In genomic region chr3:142888484-142889262, GRCh38 we compare ENCODE assay signal across 8 cellular contexts. TPM values are rescaled to one million over a fixed set of nuclear protein-coding genes. Genes with fewer than 3 reads are reported as not detected.
A peak's percentile ranks its signal among the peaks of the same experiment; 100 is the strongest.
DNase-seq lines count a peak whose midpoint lies in the region; ATAC-seq and TF ChIP-seq lines count a peak whose summit lies in the region.

A gene with protein sequence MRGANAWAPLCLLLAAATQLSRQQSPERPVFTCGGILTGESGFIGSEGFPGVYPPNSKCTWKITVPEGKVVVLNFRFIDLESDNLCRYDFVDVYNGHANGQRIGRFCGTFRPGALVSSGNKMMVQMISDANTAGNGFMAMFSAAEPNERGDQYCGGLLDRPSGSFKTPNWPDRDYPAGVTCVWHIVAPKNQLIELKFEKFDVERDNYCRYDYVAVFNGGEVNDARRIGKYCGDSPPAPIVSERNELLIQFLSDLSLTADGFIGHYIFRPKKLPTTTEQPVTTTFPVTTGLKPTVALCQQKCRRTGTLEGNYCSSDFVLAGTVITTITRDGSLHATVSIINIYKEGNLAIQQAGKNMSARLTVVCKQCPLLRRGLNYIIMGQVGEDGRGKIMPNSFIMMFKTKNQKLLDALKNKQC (minus strand): TSS chr3:142889083. CDS start chr3:142888896, 187 bp downstream.

- ATAC-seq in HG02798 (IDR thresholded peaks at IDR 0.05; ENCODE audit: poor library complexity, unreplicated experiment) (peak; percentile 53), RWPE2 (ENCODE audit: low read depth) (peak; percentile 76), HG02870 (IDR thresholded peaks at IDR 0.05; ENCODE audit: unreplicated experiment) (no peak), HG02588 (IDR thresholded peaks at IDR 0.05; ENCODE audit: unreplicated experiment) (no peak)
- ATAC-seq in stimulated activated effector memory CD8-positive, alpha-beta T cell treated with anti-CD3 and anti-CD28 coated beads, Interleukin-12 subunit alpha, Interleukin-12 subunit beta, amount 100 ng/mL, for 72 hours = peak; percentile 69

- H3K27me3 ChIP-seq in RWPE2 (ENCODE audit: insufficient read depth, poor library complexity, severe bottlenecking) = peaks cover 7% of the 10 kb centered on the region

- H3K36me3 Mint-ChIP-seq in stimulated activated effector memory CD8-positive, alpha-beta T cell treated with anti-CD3 and anti-CD28 coated beads, Interleukin-12 subunit alpha, Interleukin-12 subunit beta, amount 100 ng/mL, for 72 hours = no peaks in the 10 kb centered on the region

- H3K9me3 Mint-ChIP-seq in stimulated activated effector memory CD8-positive, alpha-beta T cell treated with anti-CD3 and anti-CD28 coated beads, Interleukin-12 subunit alpha, Interleukin-12 subunit beta, amount 100 ng/mL, for 72 hours = no peaks in the 10 kb centered on the region

- H3K4me1 ChIP-seq in RWPE2 (ENCODE audit: insufficient read depth, poor library complexity, severe bottlenecking) = no peaks in the 10 kb centered on the region

- in situ Hi-C loops in Caki2 (cut with HindIII; ENCODE audit: low pct_unique_long_range_greater_than_20kb, low sequenced_read_pairs) = no loop called here

- H3K4me3 ChIP-seq in RWPE2 (ENCODE audit: severe bottlenecking) = peak within 1 kb of the TSS; percentile 38

- H3K9me3 ChIP-seq in RWPE2 (ENCODE audit: severe bottlenecking) = no peaks in the 10 kb centered on the region

- peak within 1 kb of the TSS; percentile 63 for H3K4me3 Mint-ChIP-seq in stimulated activated effector memory CD8-positive, alpha-beta T cell treated with anti-CD3 and anti-CD28 coated beads, Interleukin-12 subunit alpha, Interleukin-12 subunit beta, amount 100 ng/mL, for 72 hours

- no peaks in the 10 kb centered on the region for H3K4me1 Mint-ChIP-seq in stimulated activated effector memory CD8-positive, alpha-beta T cell treated with anti-CD3 and anti-CD28 coated beads, Interleukin-12 subunit alpha, Interleukin-12 subunit beta, amount 100 ng/mL, for 72 hours

- DNase-seq in Caki2 (ENCODE audit: low read depth) (no peak), RWPE2 (ENCODE audit: low spot score) (peak; percentile 55), cerebellum (ENCODE audit: low spot score) (no peak), left kidney (ENCODE audit: low read depth, low spot score) (peak; percentile 83)
- peak; percentile 4 to 59 for DNase-seq in stimulated activated effector memory CD8-positive, alpha-beta T cell treated with anti-CD3 and anti-CD28 coated beads, Interleukin-12 subunit alpha, Interleukin-12 subunit beta, amount 100 ng/mL, for 72 hours (ENCODE audit: low spot score in 2 of 2)

- no peaks in the 10 kb centered on the region for H3K36me3 ChIP-seq in RWPE2 (ENCODE audit: low read depth)

- H3K27ac ChIP-seq in RWPE2 (ENCODE audit: poor library complexity, severe bottlenecking) = no peak within 1 kb of the TSS

- H3K27ac Mint-ChIP-seq in stimulated activated effector memory CD8-positive, alpha-beta T cell treated with anti-CD3 and anti-CD28 coated beads, Interleukin-12 subunit alpha, Interleukin-12 subunit beta, amount 100 ng/mL, for 72 hours = no peak within 1 kb of the TSS

- no peak for TF ChIP-seq CTCF in RWPE2 (IDR thresholded peaks at IDR 0.05; ENCODE audit: poor library complexity, severe bottlenecking)

RNA-seq across cellular contexts. Expression of the gene that starts here (rescaled TPM):
- 70.4 and 88.2 TPM in 2 replicates for total RNA-seq in Caki2 (2014; rRNA removed; shearing (Covaris generic); ENCODE audit: low replicate concordance)
- total RNA-seq in cerebellum = 12.6 TPM

Comparison
In these comparisons a context has a peak if more than half of its experiments do, and no peak if none do; other contexts are left out.
1. DNase-seq: peak in RWPE2 (single experiment), left kidney (single experiment) and stimulated activated effector memory CD8-positive, alpha-beta T cell treated with anti-CD3 and anti-CD28 coated beads, Interleukin-12 subunit alpha, Interleukin-12 subunit beta, amount 100 ng/mL, for 72 hours (2 of 2); none in Caki2 (single experiment) and cerebellum (single experiment).
2. ATAC-seq: peak in HG02798 (single experiment), RWPE2 (single experiment) and stimulated activated effector memory CD8-positive, alpha-beta T cell treated with anti-CD3 and anti-CD28 coated beads, Interleukin-12 subunit alpha, Interleukin-12 subunit beta, amount 100 ng/mL, for 72 hours (single experiment); none in HG02870 (single experiment) and HG02588 (single experiment).